1 cellular context compared by ENCODE assay signal in the genomic region with DNA sequence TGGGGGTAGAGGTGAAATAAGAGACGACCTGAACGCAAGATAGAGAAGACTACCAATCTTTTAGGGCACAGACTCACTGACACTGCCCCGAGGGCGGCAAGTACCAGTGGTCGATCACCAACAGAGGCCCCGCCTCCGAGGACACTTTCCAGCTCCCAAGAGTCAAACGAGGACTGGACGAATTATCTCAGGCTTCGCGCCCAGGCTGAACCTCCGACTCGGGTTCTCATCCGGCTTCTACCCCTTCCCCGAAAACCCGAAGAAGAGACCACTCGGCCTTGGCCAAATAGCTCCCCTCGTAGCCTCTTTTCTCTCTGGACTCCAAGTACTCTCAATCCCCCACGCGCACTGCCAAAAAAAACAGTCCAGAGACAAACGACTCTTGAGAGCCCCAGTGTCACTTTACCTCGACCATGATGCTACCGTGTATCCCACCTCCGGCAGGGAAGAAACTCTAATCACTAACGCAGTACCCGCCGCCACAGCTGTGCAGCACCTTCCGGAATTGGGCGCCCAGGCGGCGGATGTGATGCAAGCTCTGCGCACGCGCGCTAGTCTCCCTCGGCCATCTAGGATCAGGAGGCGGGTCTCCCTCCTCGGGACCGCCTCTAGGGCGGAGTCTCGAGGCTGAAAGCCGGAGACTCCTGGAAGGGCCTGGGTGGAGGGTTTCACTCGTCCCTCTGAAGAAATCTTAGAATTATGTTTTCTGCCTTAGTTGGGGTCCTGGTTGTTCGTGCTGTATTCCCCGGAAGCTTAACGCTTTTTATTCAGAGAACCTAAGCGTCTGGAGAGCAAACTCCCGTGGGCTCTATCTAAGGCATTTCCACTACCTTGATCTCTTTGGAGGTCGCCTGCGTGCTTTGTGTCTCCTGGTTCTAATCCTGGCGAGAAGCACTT.
A peak's percentile ranks its signal among the peaks of the same experiment; 100 is the strongest.
TF ChIP-seq lines count a peak whose summit lies in the region.

A gene (minus strand): TSS at position 507 of the 897 bp plus-strand sequence. CDS start 92 bp downstream, at position 415.

TF ChIP-seq in HepG2, 621 proteins besides CTCF, POLR2A, EP300 and RAD21 (continued from another document and continues in another):
- TF ChIP-seq, protein P1, sequence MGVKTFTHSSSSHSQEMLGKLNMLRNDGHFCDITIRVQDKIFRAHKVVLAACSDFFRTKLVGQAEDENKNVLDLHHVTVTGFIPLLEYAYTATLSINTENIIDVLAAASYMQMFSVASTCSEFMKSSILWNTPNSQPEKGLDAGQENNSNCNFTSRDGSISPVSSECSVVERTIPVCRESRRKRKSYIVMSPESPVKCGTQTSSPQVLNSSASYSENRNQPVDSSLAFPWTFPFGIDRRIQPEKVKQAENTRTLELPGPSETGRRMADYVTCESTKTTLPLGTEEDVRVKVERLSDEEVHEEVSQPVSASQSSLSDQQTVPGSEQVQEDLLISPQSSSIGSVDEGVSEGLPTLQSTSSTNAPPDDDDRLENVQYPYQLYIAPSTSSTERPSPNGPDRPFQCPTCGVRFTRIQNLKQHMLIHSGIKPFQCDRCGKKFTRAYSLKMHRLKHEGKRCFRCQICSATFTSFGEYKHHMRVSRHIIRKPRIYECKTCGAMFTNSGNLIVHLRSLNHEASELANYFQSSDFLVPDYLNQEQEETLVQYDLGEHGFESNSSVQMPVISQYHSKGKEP (CRISPR knock-in tag; IDR thresholded peaks at IDR 0.05) = no peak
- no peak for TF ChIP-seq ZNF451 (CRISPR knock-in tag; IDR thresholded peaks at IDR 0.05)
- TF ChIP-seq ZNF143 (CRISPR knock-in tag; IDR thresholded peaks at IDR 0.05) = no peak
- TF ChIP-seq ZNF720 (CRISPR knock-in tag; IDR thresholded peaks at IDR 0.05) = no peak
- 0 out of 2 replicates have a peak, but pooled peaks have one; percentile 35 for TF ChIP-seq ZNF550 (CRISPR knock-in tag; IDR thresholded peaks at IDR 0.05; ENCODE audit: borderline replicate concordance)
- TF ChIP-seq, protein P2, sequence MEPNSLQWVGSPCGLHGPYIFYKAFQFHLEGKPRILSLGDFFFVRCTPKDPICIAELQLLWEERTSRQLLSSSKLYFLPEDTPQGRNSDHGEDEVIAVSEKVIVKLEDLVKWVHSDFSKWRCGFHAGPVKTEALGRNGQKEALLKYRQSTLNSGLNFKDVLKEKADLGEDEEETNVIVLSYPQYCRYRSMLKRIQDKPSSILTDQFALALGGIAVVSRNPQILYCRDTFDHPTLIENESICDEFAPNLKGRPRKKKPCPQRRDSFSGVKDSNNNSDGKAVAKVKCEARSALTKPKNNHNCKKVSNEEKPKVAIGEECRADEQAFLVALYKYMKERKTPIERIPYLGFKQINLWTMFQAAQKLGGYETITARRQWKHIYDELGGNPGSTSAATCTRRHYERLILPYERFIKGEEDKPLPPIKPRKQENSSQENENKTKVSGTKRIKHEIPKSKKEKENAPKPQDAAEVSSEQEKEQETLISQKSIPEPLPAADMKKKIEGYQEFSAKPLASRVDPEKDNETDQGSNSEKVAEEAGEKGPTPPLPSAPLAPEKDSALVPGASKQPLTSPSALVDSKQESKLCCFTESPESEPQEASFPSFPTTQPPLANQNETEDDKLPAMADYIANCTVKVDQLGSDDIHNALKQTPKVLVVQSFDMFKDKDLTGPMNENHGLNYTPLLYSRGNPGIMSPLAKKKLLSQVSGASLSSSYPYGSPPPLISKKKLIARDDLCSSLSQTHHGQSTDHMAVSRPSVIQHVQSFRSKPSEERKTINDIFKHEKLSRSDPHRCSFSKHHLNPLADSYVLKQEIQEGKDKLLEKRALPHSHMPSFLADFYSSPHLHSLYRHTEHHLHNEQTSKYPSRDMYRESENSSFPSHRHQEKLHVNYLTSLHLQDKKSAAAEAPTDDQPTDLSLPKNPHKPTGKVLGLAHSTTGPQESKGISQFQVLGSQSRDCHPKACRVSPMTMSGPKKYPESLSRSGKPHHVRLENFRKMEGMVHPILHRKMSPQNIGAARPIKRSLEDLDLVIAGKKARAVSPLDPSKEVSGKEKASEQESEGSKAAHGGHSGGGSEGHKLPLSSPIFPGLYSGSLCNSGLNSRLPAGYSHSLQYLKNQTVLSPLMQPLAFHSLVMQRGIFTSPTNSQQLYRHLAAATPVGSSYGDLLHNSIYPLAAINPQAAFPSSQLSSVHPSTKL (CRISPR knock-in tag; IDR thresholded peaks at IDR 0.05) = 0 out of 2 replicates have a peak, but pooled peaks have one; percentile 11
- TF ChIP-seq XRCC5 (optimal IDR thresholded peaks at IDR 0.05; ENCODE audit: low read length) = peak; percentile 75
- no peak for TF ChIP-seq DPF2 (CRISPR knock-in tag; IDR thresholded peaks at IDR 0.05; ENCODE audit: borderline replicate concordance, low read depth)
- TF ChIP-seq HNRNPL (IDR thresholded peaks at IDR 0.05; ENCODE audit: low read depth, low read length) = no peak
- TF ChIP-seq ZNF776 (CRISPR knock-in tag; IDR thresholded peaks at IDR 0.05) = no peak
- TF ChIP-seq AKAP8 (CRISPR knock-in tag; IDR thresholded peaks at IDR 0.05) = no peak
- TF ChIP-seq ZNF350 (CRISPR knock-in tag; IDR thresholded peaks at IDR 0.05; ENCODE audit: borderline replicate concordance, low read depth) = peak; percentile 82; the same call in 1 of the 2 replicates
- no peak for TF ChIP-seq RFXAP (CRISPR knock-in tag; IDR thresholded peaks at IDR 0.05; ENCODE audit: borderline replicate concordance)
- TF ChIP-seq MAF1 (CRISPR knock-in tag; IDR thresholded peaks at IDR 0.05; ENCODE audit: borderline replicate concordance) = no peak
- no peak for TF ChIP-seq EZH2 (conservative IDR thresholded peaks at IDR 0.05; ENCODE audit: low read depth, low read length)
- TF ChIP-seq NR1H2 (CRISPR knock-in tag; IDR thresholded peaks at IDR 0.05; ENCODE audit: borderline replicate concordance, low read depth) = no peak; the same call in 1 of the 2 replicates
- TF ChIP-seq, protein P3, sequence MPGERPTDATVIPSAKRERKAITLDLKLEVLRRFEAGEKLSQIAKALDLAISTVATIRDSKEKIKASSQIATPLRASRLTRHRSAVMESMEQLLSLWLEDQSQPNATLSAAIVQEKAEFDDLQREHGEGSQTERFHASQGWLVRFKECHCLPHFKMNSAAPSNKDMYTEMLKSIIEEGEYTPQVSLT (CRISPR knock-in tag; IDR thresholded peaks at IDR 0.05; ENCODE audit: borderline replicate concordance, low read depth) = no peak
- no peak for TF ChIP-seq FOXP1 (IDR thresholded peaks at IDR 0.05)
- no peak for TF ChIP-seq FOXP1 (CRISPR knock-in tag; IDR thresholded peaks at IDR 0.05)
- no peak for TF ChIP-seq ZNF383 (CRISPR knock-in tag; IDR thresholded peaks at IDR 0.05; ENCODE audit: borderline replicate concordance)
- no peak for TF ChIP-seq ZNF703 (CRISPR knock-in tag; IDR thresholded peaks at IDR 0.05; ENCODE audit: borderline replicate concordance)
- no peak for TF ChIP-seq AHR (CRISPR knock-in tag; IDR thresholded peaks at IDR 0.05)
- no peak for TF ChIP-seq SNRNP70 (IDR thresholded peaks at IDR 0.05; ENCODE audit: low read depth, low read length)
- TF ChIP-seq, protein P4, sequence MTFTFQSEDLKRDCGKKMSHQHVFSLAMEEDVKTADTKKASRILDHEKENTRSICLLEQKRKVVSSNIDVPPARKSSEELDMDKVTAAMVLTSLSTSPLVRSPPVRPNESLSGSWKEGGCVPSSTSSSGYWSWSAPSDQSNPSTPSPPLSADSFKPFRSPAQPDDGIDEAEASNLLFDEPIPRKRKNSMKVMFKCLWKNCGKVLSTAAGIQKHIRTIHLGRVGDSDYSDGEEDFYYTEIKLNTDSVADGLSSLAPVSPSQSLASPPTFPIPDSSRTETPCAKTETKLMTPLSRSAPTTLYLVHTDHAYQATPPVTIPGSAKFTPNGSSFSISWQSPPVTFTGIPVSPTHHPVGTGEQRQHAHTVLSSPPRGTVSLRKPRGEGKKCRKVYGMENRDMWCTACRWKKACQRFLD (CRISPR knock-in tag; IDR thresholded peaks at IDR 0.05; ENCODE audit: borderline replicate concordance) = peak; percentile 24; the same call in 1 of the 2 replicates
- no peak for TF ChIP-seq TOE1 (CRISPR knock-in tag; IDR thresholded peaks at IDR 0.05)
- TF ChIP-seq HNF4A (CRISPR knock-in tag; IDR thresholded peaks at IDR 0.05) = no peak
- no peak for TF ChIP-seq ZNF782 (CRISPR knock-in tag; IDR thresholded peaks at IDR 0.05; ENCODE audit: borderline replicate concordance)
- TF ChIP-seq ZNF501 (CRISPR knock-in tag; IDR thresholded peaks at IDR 0.05) = peak; percentile 89
- peak; percentile 30; the same call in 1 of the 2 replicates for TF ChIP-seq TARDBP (CRISPR knock-in tag; IDR thresholded peaks at IDR 0.05)
- TF ChIP-seq RFX1 (IDR thresholded peaks at IDR 0.05) = no peak
- TF ChIP-seq HMG20A (CRISPR knock-in tag; IDR thresholded peaks at IDR 0.05; ENCODE audit: borderline replicate concordance) = no peak
- no peak for TF ChIP-seq ZFP36 (IDR thresholded peaks at IDR 0.05; ENCODE audit: borderline replicate concordance, low read depth, low read length, partially characterized antibody)
- TF ChIP-seq ZSCAN30 (CRISPR knock-in tag; IDR thresholded peaks at IDR 0.05) = no peak
- TF ChIP-seq MIER2 (CRISPR knock-in tag; IDR thresholded peaks at IDR 0.05) = no peak
- TF ChIP-seq, protein P5, sequence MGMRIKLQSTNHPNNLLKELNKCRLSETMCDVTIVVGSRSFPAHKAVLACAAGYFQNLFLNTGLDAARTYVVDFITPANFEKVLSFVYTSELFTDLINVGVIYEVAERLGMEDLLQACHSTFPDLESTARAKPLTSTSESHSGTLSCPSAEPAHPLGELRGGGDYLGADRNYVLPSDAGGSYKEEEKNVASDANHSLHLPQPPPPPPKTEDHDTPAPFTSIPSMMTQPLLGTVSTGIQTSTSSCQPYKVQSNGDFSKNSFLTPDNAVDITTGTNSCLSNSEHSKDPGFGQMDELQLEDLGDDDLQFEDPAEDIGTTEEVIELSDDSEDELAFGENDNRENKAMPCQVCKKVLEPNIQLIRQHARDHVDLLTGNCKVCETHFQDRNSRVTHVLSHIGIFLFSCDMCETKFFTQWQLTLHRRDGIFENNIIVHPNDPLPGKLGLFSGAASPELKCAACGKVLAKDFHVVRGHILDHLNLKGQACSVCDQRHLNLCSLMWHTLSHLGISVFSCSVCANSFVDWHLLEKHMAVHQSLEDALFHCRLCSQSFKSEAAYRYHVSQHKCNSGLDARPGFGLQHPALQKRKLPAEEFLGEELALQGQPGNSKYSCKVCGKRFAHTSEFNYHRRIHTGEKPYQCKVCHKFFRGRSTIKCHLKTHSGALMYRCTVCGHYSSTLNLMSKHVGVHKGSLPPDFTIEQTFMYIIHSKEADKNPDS (CRISPR knock-in tag; IDR thresholded peaks at IDR 0.05) = no peak
- no peak for TF ChIP-seq SAFB2 (CRISPR knock-in tag; IDR thresholded peaks at IDR 0.05; ENCODE audit: borderline replicate concordance, low read depth)
- no peak for TF ChIP-seq TBX3 (IDR thresholded peaks at IDR 0.05; ENCODE audit: borderline replicate concordance)
- TF ChIP-seq, protein P6, sequence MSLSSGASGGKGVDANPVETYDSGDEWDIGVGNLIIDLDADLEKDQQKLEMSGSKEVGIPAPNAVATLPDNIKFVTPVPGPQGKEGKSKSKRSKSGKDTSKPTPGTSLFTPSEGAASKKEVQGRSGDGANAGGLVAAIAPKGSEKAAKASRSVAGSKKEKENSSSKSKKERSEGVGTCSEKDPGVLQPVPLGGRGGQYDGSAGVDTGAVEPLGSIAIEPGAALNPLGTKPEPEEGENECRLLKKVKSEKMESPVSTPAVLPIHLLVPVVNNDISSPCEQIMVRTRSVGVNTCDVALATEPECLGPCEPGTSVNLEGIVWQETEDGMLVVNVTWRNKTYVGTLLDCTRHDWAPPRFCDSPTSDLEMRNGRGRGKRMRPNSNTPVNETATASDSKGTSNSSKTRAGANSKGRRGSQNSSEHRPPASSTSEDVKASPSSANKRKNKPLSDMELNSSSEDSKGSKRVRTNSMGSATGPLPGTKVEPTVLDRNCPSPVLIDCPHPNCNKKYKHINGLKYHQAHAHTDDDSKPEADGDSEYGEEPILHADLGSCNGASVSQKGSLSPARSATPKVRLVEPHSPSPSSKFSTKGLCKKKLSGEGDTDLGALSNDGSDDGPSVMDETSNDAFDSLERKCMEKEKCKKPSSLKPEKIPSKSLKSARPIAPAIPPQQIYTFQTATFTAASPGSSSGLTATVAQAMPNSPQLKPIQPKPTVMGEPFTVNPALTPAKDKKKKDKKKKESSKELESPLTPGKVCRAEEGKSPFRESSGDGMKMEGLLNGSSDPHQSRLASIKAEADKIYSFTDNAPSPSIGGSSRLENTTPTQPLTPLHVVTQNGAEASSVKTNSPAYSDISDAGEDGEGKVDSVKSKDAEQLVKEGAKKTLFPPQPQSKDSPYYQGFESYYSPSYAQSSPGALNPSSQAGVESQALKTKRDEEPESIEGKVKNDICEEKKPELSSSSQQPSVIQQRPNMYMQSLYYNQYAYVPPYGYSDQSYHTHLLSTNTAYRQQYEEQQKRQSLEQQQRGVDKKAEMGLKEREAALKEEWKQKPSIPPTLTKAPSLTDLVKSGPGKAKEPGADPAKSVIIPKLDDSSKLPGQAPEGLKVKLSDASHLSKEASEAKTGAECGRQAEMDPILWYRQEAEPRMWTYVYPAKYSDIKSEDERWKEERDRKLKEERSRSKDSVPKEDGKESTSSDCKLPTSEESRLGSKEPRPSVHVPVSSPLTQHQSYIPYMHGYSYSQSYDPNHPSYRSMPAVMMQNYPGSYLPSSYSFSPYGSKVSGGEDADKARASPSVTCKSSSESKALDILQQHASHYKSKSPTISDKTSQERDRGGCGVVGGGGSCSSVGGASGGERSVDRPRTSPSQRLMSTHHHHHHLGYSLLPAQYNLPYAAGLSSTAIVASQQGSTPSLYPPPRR (CRISPR knock-in tag; IDR thresholded peaks at IDR 0.05; ENCODE audit: borderline replicate concordance) = no peak
- no peak for TF ChIP-seq GPN1 (CRISPR knock-in tag; IDR thresholded peaks at IDR 0.05; ENCODE audit: borderline replicate concordance)
- TF ChIP-seq ZNF256 (CRISPR knock-in tag; conservative IDR thresholded peaks at IDR 0.05) = no peak
- TF ChIP-seq PRMT3 (CRISPR knock-in tag; IDR thresholded peaks at IDR 0.05; ENCODE audit: borderline replicate concordance, low read depth) = no peak
- TF ChIP-seq, protein P7, sequence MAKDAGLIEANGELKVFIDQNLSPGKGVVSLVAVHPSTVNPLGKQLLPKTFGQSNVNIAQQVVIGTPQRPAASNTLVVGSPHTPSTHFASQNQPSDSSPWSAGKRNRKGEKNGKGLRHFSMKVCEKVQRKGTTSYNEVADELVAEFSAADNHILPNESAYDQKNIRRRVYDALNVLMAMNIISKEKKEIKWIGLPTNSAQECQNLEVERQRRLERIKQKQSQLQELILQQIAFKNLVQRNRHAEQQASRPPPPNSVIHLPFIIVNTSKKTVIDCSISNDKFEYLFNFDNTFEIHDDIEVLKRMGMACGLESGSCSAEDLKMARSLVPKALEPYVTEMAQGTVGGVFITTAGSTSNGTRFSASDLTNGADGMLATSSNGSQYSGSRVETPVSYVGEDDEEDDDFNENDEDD (CRISPR knock-in tag; IDR thresholded peaks at IDR 0.05; ENCODE audit: borderline replicate concordance) = no peak
- no peak for TF ChIP-seq ZNF17 (CRISPR knock-in tag; IDR thresholded peaks at IDR 0.05)
- TF ChIP-seq PCBP2 (optimal IDR thresholded peaks at IDR 0.05; ENCODE audit: low read depth, low read length, poor library complexity, severe bottlenecking) = no peak
- TF ChIP-seq ZFP1 (CRISPR knock-in tag; IDR thresholded peaks at IDR 0.05) = no peak
- TF ChIP-seq, protein P8, sequence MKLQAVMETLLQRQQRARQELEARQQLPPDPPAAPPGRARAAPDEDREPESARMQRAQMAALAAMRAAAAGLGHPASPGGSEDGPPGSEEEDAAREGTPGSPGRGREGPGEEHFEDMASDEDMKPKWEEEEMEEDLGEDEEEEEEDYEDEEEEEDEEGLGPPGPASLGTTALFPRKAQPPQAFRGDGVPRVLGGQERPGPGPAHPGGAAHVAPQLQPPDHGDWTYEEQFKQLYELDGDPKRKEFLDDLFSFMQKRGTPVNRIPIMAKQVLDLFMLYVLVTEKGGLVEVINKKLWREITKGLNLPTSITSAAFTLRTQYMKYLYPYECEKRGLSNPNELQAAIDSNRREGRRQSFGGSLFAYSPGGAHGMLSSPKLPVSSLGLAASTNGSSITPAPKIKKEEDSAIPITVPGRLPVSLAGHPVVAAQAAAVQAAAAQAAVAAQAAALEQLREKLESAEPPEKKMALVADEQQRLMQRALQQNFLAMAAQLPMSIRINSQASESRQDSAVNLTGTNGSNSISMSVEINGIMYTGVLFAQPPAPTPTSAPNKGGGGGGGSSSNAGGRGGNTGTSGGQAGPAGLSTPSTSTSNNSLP (IDR thresholded peaks at IDR 0.05; ENCODE audit: low read depth, low read length) = no peak
